In genomic region chr3:78344918-78345317, GRCh38 we compare ENCODE assay signal across 1 cellular context.
TF ChIP-seq lines count a peak whose summit lies in the region.

No MANE protein-coding gene starts in this region.

TF ChIP-seq in GM23338, 12 proteins besides CTCF, POLR2A, EP300 and RAD21 (continued from another document):
- TF ChIP-seq, protein P1, sequence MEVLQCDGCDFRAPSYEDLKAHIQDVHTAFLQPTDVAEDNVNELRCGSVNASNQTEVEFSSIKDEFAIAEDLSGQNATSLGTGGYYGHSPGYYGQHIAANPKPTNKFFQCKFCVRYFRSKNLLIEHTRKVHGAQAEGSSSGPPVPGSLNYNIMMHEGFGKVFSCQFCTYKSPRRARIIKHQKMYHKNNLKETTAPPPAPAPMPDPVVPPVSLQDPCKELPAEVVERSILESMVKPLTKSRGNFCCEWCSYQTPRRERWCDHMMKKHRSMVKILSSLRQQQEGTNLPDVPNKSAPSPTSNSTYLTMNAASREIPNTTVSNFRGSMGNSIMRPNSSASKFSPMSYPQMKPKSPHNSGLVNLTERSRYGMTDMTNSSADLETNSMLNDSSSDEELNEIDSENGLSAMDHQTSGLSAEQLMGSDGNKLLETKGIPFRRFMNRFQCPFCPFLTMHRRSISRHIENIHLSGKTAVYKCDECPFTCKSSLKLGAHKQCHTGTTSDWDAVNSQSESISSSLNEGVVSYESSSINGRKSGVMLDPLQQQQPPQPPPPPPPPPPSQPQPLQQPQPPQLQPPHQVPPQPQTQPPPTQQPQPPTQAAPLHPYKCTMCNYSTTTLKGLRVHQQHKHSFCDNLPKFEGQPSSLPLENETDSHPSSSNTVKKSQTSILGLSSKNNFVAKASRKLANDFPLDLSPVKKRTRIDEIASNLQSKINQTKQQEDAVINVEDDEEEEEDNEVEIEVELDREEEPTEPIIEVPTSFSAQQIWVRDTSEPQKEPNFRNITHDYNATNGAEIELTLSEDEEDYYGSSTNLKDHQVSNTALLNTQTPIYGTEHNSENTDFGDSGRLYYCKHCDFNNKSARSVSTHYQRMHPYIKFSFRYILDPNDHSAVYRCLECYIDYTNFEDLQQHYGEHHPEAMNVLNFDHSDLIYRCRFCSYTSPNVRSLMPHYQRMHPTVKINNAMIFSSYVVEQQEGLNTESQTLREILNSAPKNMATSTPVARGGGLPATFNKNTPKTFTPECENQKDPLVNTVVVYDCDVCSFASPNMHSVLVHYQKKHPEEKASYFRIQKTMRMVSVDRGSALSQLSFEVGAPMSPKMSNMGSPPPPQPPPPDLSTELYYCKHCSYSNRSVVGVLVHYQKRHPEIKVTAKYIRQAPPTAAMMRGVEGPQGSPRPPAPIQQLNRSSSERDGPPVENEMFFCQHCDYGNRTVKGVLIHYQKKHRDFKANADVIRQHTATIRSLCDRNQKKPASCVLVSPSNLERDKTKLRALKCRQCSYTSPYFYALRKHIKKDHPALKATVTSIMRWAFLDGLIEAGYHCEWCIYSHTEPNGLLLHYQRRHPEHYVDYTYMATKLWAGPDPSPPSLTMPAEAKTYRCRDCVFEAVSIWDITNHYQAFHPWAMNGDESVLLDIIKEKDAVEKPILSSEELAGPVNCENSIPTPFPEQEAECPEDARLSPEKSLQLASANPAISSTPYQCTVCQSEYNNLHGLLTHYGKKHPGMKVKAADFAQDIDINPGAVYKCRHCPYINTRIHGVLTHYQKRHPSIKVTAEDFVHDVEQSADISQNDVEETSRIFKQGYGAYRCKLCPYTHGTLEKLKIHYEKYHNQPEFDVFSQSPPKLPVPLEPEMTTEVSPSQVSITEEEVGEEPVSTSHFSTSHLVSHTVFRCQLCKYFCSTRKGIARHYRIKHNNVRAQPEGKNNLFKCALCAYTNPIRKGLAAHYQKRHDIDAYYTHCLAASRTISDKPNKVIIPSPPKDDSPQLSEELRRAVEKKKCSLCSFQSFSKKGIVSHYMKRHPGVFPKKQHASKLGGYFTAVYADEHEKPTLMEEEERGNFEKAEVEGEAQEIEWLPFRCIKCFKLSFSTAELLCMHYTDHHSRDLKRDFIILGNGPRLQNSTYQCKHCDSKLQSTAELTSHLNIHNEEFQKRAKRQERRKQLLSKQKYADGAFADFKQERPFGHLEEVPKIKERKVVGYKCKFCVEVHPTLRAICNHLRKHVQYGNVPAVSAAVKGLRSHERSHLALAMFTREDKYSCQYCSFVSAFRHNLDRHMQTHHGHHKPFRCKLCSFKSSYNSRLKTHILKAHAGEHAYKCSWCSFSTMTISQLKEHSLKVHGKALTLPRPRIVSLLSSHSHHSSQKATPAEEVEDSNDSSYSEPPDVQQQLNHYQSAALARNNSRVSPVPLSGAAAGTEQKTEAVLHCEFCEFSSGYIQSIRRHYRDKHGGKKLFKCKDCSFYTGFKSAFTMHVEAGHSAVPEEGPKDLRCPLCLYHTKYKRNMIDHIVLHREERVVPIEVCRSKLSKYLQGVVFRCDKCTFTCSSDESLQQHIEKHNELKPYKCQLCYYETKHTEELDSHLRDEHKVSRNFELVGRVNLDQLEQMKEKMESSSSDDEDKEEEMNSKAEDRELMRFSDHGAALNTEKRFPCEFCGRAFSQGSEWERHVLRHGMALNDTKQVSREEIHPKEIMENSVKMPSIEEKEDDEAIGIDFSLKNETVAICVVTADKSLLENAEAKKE (CRISPR knock-in tag; IDR thresholded peaks at IDR 0.05) = no peak
- TF ChIP-seq EZH2phosphoT487 (IDR thresholded peaks at IDR 0.05; ENCODE audit: unreplicated experiment) (no peak), STAT1 (IDR thresholded peaks at IDR 0.05; ENCODE audit: unreplicated experiment) (no peak), ZNF114 (CRISPR knock-in tag; IDR thresholded peaks at IDR 0.05) (no peak), ETS1 (IDR thresholded peaks at IDR 0.05) (no peak), POLR2AphosphoS5 (IDR thresholded peaks at IDR 0.05; ENCODE audit: low read depth) (no peak), CREB1 (CRISPR knock-in tag; IDR thresholded peaks at IDR 0.05; ENCODE audit: low read depth) (no peak), NANOG (IDR thresholded peaks at IDR 0.05; ENCODE audit: borderline replicate concordance) (no peak), JUNB (IDR thresholded peaks at IDR 0.05; ENCODE audit: unreplicated experiment) (no peak), EZH2 (IDR thresholded peaks at IDR 0.05; ENCODE audit: low read depth, unreplicated experiment) (no peak), ZNF331 (CRISPR knock-in tag; IDR thresholded peaks at IDR 0.05; ENCODE audit: low read depth) (no peak)
